ENCODE assay signal across 16 cellular contexts in genomic region chr4:33696066-33696465, GRCh38.
"Had no signal": no experiment of that assay in that cellular context is flagged by ENCODE, and none has a peak within 500 bp of the region (broad histone marks: within the 10 kb centered on the region; RNA-seq: fewer than 3 reads in every experiment).

No MANE protein-coding gene starts in this region.

- H3K9me3 ChIP-seq: neutrophil, thoracic aorta had no signal

- H3K36me3 ChIP-seq: esophagus muscularis mucosa, neutrophil, stomach, thoracic aorta had no signal

- DNase-seq: activated naive CD4-positive, alpha-beta T cell treated with anti-CD3 and anti-CD28 coated beads, Interleukin-2, amount 50 U/mL, for 16 hours; activated T-cell treated with anti-CD3 and anti-CD28 coated beads, Interleukin-2, amount 50 U/mL, for 1 hour; amniotic stem cell; dorsolateral prefrontal cortex; glutamatergic neuron; left colon; mucosa of descending colon; naive thymus-derived CD8-positive, alpha-beta T cell; posterior cingulate gyrus; stomach had no signal

- H3K4me3 ChIP-seq: dorsolateral prefrontal cortex, esophagus muscularis mucosa, lung, mucosa of descending colon, skin epidermis, stomach, thoracic aorta had no signal

- H3K27ac ChIP-seq: dorsolateral prefrontal cortex, esophagus muscularis mucosa, neutrophil, skin epidermis, stomach, thoracic aorta had no signal

- H3K27me3 ChIP-seq: dorsolateral prefrontal cortex, esophagus muscularis mucosa, neutrophil, stomach had no signal

- ATAC-seq: activated CD4-positive, CD25-positive, alpha-beta regulatory T cell treated with anti-CD3 and anti-CD28 coated beads, Interleukin-2, amount 50 U/mL, for 24 hours; left colon; mucosa of descending colon; naive thymus-derived CD8-positive, alpha-beta T cell had no signal

- H3K4me1 ChIP-seq: esophagus muscularis mucosa, stomach had no signal
